13 cellular contexts compared by ENCODE assay signal in genomic region chr4:153512162-153512852, GRCh38. TPM values are rescaled to one million over a fixed set of nuclear protein-coding genes. Genes with fewer than 3 reads are reported as not detected.
DNase-seq lines count a peak whose midpoint lies in the region; ATAC-seq, FAIRE-seq and TF ChIP-seq lines count a peak whose summit lies in the region.
"Had no signal": no experiment of that assay in that cellular context is flagged by ENCODE, and none has a peak within 500 bp of the region (broad histone marks: within the 10 kb centered on the region; RNA-seq: fewer than 3 reads in every experiment).

No MANE protein-coding gene starts in this region.

- TF ChIP-seq CTCF in left ventricle myocardium inferior (IDR thresholded peaks at IDR 0.05; ENCODE audit: borderline replicate concordance) (no peak), keratinocyte (optimal IDR thresholded peaks at IDR 0.05 in 1 of 3, IDR thresholded peaks at IDR 0.05 in 1 of 3, conservative IDR thresholded peaks at IDR 0.05 in 1 of 3; ENCODE audit: extremely low read depth in 1 of 3, insufficient read depth in 2 of 3, low read length in 3 of 3) (no peak), stomach (IDR thresholded peaks at IDR 0.05) (no peak), CD14-positive monocyte (IDR thresholded peaks at IDR 0.05) (no peak)

- H3K27me3 Mint-ChIP-seq in T-helper 17 cell, result no peaks in the 10 kb centered on the region
- H3K27me3 Mint-ChIP-seq in CD14-positive monocyte (ENCODE audit: low read depth in 3 of 3), result peaks cover 0 to 2% (median 0%) of the 10 kb centered on the region in 3 donors

- no peak overlapping the region for H2AFZ ChIP-seq in keratinocyte (ENCODE audit: control insufficient read depth, low read length)

- H3K9me3 ChIP-seq in left ventricle myocardium inferior (replicated peaks) (no peaks in the 10 kb centered on the region), T-helper 17 cell (ENCODE audit: control insufficient read depth, low read length, poor library complexity, severe bottlenecking) (no peaks in the 10 kb centered on the region), keratinocyte (ENCODE audit: control insufficient read depth, low read depth, low read length) (peaks cover 2% of the 10 kb centered on the region), stomach (no peaks in the 10 kb centered on the region)

- intact Hi-C loops in left ventricle myocardium inferior (cut with micrococcal nuclease) (no loop called here), cardiac septum (cut with DNase I) (no loop called here), stomach (cut with DNase I; ENCODE audit: low total_unique reads) (no loop called here), CD14-positive monocyte (cut with micrococcal nuclease) (no loop called here)

- H3K4me1 Mint-ChIP-seq in T-helper 17 cell (peaks cover 45% of the 10 kb centered on the region), CD14-positive monocyte (peaks cover 26% of the 10 kb centered on the region)

- WGBS in stomach, 5 donors, result 67 to 81% (median 79%) methylated on average over 7 of the region's 7 CpGs

- TF ChIP-seq POLR2A in stomach (IDR thresholded peaks at IDR 0.05), result no peak

- no peak overlapping the region for H3K9ac ChIP-seq in keratinocyte (ENCODE audit: control insufficient read depth, extremely low read depth, insufficient read depth, low read length)

- H3K27ac ChIP-seq in left ventricle myocardium inferior (replicated peaks) (peak overlapping the region; percentile 46), keratinocyte (ENCODE audit: control insufficient read depth, insufficient read depth, low read length) (no peak overlapping the region), stomach (peak overlapping the region in 3 of 5 donors; percentile 0 to 52 (median 49))

- no peaks in the 10 kb centered on the region for H4K20me1 ChIP-seq in keratinocyte (ENCODE audit: control insufficient read depth, extremely low read depth, insufficient read depth, low read length)

- H3K4me1 ChIP-seq in left ventricle myocardium inferior (peaks cover 28% of the 10 kb centered on the region), keratinocyte (ENCODE audit: control insufficient read depth, extremely low read depth, insufficient read depth, low read length) (peaks cover 27% of the 10 kb centered on the region), stomach (peaks cover 5 to 48% (median 24%) of the 10 kb centered on the region in 4 donors)

- H3K36me3 ChIP-seq in left ventricle myocardium inferior (no peaks in the 10 kb centered on the region), keratinocyte (ENCODE audit: control insufficient read depth in 2 of 2, extremely low read depth in 1 of 2, insufficient read depth in 2 of 2, low read length in 2 of 2) (no peaks in the 10 kb centered on the region), stomach (no peaks in the 10 kb centered on the region)

- no peak for ATAC-seq in T-helper 17 cell
- no peak for ATAC-seq in GM21526 (IDR thresholded peaks at IDR 0.05; ENCODE audit: low FRiP score, unreplicated experiment)
- no peak for ATAC-seq in GM19463 (IDR thresholded peaks at IDR 0.05; ENCODE audit: unreplicated experiment)

- DNase-seq in left ventricle myocardium inferior (no peak), cardiac septum (ENCODE audit: low spot score) (no peak), T-helper 17 cell (no peak), keratinocyte (ENCODE audit: low read depth, low spot score) (no peak), stomach (no peak), CD14-positive monocyte (ENCODE audit: low spot score) (no peak)
- DNase-seq: NCI-H2029; NCI-H69; occipital lobe; stimulated activated CD4-positive, alpha-beta T cell treated with anti-CD3 and anti-CD28 coated beads, Interleukin-12 subunit alpha, Interleukin-12 subunit beta, amount 100 ng/mL, for 4 hours; T-helper 1 cell had no signal

- peaks cover 0 to 3% (median 0%) of the 10 kb centered on the region in 7 donors for H3K9me3 Mint-ChIP-seq in CD14-positive monocyte

- no peak overlapping the region for H3K4me2 ChIP-seq in keratinocyte (ENCODE audit: control insufficient read depth, extremely low read depth, insufficient read depth, low read depth, low read length)

- no peaks in the 10 kb centered on the region for H3K79me2 ChIP-seq in keratinocyte (ENCODE audit: control insufficient read depth, insufficient read depth, low read length)

- H3K4me3 ChIP-seq in left ventricle myocardium inferior (no peak overlapping the region), keratinocyte (ENCODE audit: control insufficient read depth in 2 of 3, extremely low read depth in 1 of 3, insufficient read depth in 2 of 3, low read depth in 1 of 3, low read length in 3 of 3) (no peak overlapping the region), stomach (no peak overlapping the region)

- peak overlapping the region; percentile 85 for H3K27ac Mint-ChIP-seq in T-helper 17 cell
- peak overlapping the region in 3 of 7 donors; percentile 12 to 79 (median 72) for H3K27ac Mint-ChIP-seq in CD14-positive monocyte

- H3K4me3 Mint-ChIP-seq in T-helper 17 cell, result peak overlapping the region; percentile 49
- no peak overlapping the region for H3K4me3 Mint-ChIP-seq in CD14-positive monocyte

- dilution Hi-C loops in keratinocyte (cut with MboI; ENCODE audit: extremely low pct_ligation_motif_present, low sequenced_read_pairs), result no loop called here

- peak; percentile 48 for FAIRE-seq in keratinocyte (lab: Jason Lieb, UNC)

- no peak for TF ChIP-seq EP300 in stomach (IDR thresholded peaks at IDR 0.05)

- H3K9me1 ChIP-seq in keratinocyte (ENCODE audit: control insufficient read depth, extremely low read depth, insufficient read depth, low read length), result no peaks in the 10 kb centered on the region

- peaks cover 7% of the 10 kb centered on the region for H3K36me3 Mint-ChIP-seq in T-helper 17 cell (ENCODE audit: low read depth)
- peaks cover 39 to 59% of the 10 kb centered on the region in 2 donors for H3K36me3 Mint-ChIP-seq in CD14-positive monocyte

- no peaks in the 10 kb centered on the region for H3K27me3 ChIP-seq in left ventricle myocardium inferior (ENCODE audit: low read depth)
- no peaks in the 10 kb centered on the region for H3K27me3 ChIP-seq in keratinocyte (ENCODE audit: control insufficient read depth, extremely low read depth, insufficient read depth, low read length)
- no peaks in the 10 kb centered on the region for H3K27me3 ChIP-seq in stomach

RNA-seq across cellular contexts. Expression of gene TMEM131L, which starts 46.1 kb away (rescaled TPM):
- total RNA-seq in left ventricle myocardium inferior, result 14.9 TPM
- total RNA-seq in cardiac septum, result 21.2 TPM
- 10 to 100 TPM; 83.8 to 92.7 TPM for total RNA-seq in T-helper 17 cell
- polyA plus RNA-seq in keratinocyte, result 7.0 to 10.3 TPM (median 9.3 TPM) in 3 replicates
- polyA plus RNA-seq in keratinocyte (2011; ENCODE audit: low read depth), result 7.6 TPM
- polyA plus RNA-seq in keratinocyte (2011; cell fraction: cytosol; rRNA removed), result 3.1 and 5.0 TPM in 2 replicates
- polyA plus RNA-seq in keratinocyte (2011; cell fraction: nucleus; rRNA removed), result 29.1 and 29.5 TPM in 2 replicates
- polyA plus RNA-seq in keratinocyte (2012; ENCODE audit: low replicate concordance), result 6.1 and 8.0 TPM in 2 replicates
- 11.5 to 33.8 TPM (median 21.1 TPM) in 3 replicates for polyA minus RNA-seq in keratinocyte
- 7.7 TPM for polyA minus RNA-seq in keratinocyte (2011; cell fraction: cytosol; rRNA and poly(A)+ RNA removed)
- 41.9 and 80.6 TPM in 2 replicates for polyA minus RNA-seq in keratinocyte (2011; cell fraction: nucleus; rRNA and poly(A)+ RNA removed)
- total RNA-seq in stomach, result 10 to 100 TPM; 12.9 to 40.0 (median 19.1) TPM
- polyA plus RNA-seq in stomach, result 1 to 10 TPM; 2.4 to 4.4 (median 2.7) TPM
- 10 to 100 TPM; 11.2 to 26.0 TPM for polyA plus RNA-seq in CD14-positive monocyte
